Comparison of ENCODE assay signal across 1 cellular context in genomic region chr20:18202966-18203365, GRCh38.
TF ChIP-seq lines count a peak whose summit lies in the region.

No MANE protein-coding gene starts in this region.

TF ChIP-seq in HepG2, 621 proteins besides CTCF, POLR2A, EP300 and RAD21 (continued from another document):
- TF ChIP-seq ZFP91 (CRISPR knock-in tag; IDR thresholded peaks at IDR 0.05; ENCODE audit: borderline replicate concordance), result no peak
- TF ChIP-seq MTA3 (CRISPR knock-in tag; IDR thresholded peaks at IDR 0.05), result no peak
- no peak for TF ChIP-seq SAP130 (CRISPR knock-in tag; IDR thresholded peaks at IDR 0.05; ENCODE audit: low read depth)
- TF ChIP-seq U2AF1 (optimal IDR thresholded peaks at IDR 0.05; ENCODE audit: low read depth, low read length), result no peak
- TF ChIP-seq GPBP1L1 (CRISPR knock-in tag; IDR thresholded peaks at IDR 0.05), result no peak
TF ChIP-seq in HepG2: peak in this region for 1.
